Comparison of ENCODE assay signal across 25 cellular contexts in the genomic region with DNA sequence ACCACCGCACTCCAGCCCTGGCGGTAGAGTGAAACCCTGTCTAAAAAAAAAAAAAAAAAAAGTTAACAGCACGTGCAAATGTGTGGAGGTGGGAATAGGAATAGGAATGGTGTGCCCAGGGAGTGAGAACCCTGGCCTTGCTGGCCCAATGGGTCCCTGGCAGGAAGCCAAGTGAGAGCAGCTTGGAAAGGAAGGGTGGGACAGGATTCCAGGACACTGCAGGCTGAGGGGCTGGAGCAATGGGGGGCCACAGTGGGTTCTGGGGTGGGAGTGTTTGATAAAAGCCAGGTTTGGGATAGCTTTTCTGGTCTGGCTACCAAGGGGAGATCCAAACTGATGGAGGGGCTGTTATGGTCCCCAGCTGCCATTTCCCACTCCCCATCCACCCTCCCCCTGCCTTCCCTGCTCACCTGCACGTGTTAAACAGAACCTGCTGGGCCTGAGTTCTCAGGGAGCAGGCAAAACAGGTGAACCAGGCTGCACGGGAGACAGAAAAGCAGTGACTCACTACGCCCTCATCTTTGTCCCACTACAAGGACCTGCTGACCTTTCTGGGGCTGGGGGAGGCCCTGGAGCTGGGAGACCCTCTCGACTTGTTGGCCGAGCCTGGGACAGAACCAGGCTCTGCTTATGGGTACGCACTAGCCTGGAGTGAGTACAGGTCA. TPM values are rescaled to one million over a fixed set of nuclear protein-coding genes. Genes with fewer than 3 reads are reported as not detected.
"Had no signal": no experiment of that assay in that cellular context is flagged by ENCODE, and none has a peak within 500 bp of the region (broad histone marks: within the 10 kb centered on the region; RNA-seq: fewer than 3 reads in every experiment).

No MANE protein-coding gene starts in this region.

- DNase-seq: activated CD4-positive, alpha-beta T cell treated with anti-CD3 and anti-CD28 coated beads for 48 hours; activated CD4-positive, CD25-positive, alpha-beta regulatory T cell; activated CD8-positive, alpha-beta T cell treated with anti-CD3 and anti-CD28 coated beads, Interleukin-2, amount 10 ng/mL, durations not matched to agents 7 days and 5 days; activated effector memory CD4-positive, alpha-beta T cell treated with Interleukin-2 at 50 U/mL for 16 hours; activated naive CD4-positive, alpha-beta T cell treated with anti-CD3 and anti-CD28 coated beads, Interleukin-2, amount 50 U/mL, for 16 hours; activated T-cell treated with anti-CD3 and anti-CD28 coated beads, Interleukin-2, amount 50 U/mL, for 24 hours; cerebellar nuclear complex; effector memory CD4-positive, alpha-beta T cell; foreskin fibroblast; hypothalamus; nephron progenitor cell; psoas muscle; SK-N-SH; stimulated activated CD4-positive, alpha-beta T cell treated with anti-CD3 and anti-CD28 coated beads, Interleukin-15, amount 100 ng/mL, for 24 hours; stimulated activated CD4-positive, alpha-beta T cell treated with anti-CD3 and anti-CD28 coated beads, Interleukin-2, amount 100 ng/mL, for 48 hours; stomach; T1000 had no signal

- H3K4me1 Mint-ChIP-seq: mesothelial cell of epicardium, nephron progenitor cell had no signal

- ATAC-seq: activated CD8-positive, alpha-beta T cell treated with anti-CD3 and anti-CD28 coated beads, Interleukin-2, amount 10 ng/mL, durations not matched to agents 7 days and 5 days; left lobe of liver; psoas muscle had no signal

- H3K36me3 Mint-ChIP-seq: mesothelial cell of epicardium, type B pancreatic cell had no signal

- H3K27ac ChIP-seq: psoas muscle, stomach had no signal

- H3K27me3 Mint-ChIP-seq: activated T-cell treated with anti-CD3 and anti-CD28 coated beads, Interleukin-2, amount 50 U/mL, for 24 hours had no signal

- H3K27ac Mint-ChIP-seq: activated CD8-positive, alpha-beta T cell treated with anti-CD3 and anti-CD28 coated beads, Interleukin-2, amount 10 ng/mL, durations not matched to agents 7 days and 5 days; activated T-cell treated with anti-CD3 and anti-CD28 coated beads, Interleukin-2, amount 50 U/mL, for 24 hours; mesothelial cell of epicardium; nephron progenitor cell; type B pancreatic cell had no signal

- H3K4me3 Mint-ChIP-seq: activated CD8-positive, alpha-beta T cell treated with anti-CD3 and anti-CD28 coated beads, Interleukin-2, amount 10 ng/mL, durations not matched to agents 7 days and 5 days; activated T-cell treated with anti-CD3 and anti-CD28 coated beads, Interleukin-2, amount 50 U/mL, for 24 hours; mesothelial cell of epicardium; nephron progenitor cell; type B pancreatic cell had no signal

RNA-seq across cellular contexts. Expression of a gene that starts 3.3 kb away (rescaled TPM):
- total RNA-seq: activated CD8-positive, alpha-beta T cell treated with anti-CD3 and anti-CD28 coated beads, Interleukin-2, amount 10 ng/mL, durations not matched to agents 7 days and 5 days; bronchial epithelial cell; left lobe of liver; lung; mesothelial cell of epicardium; osteocyte; psoas muscle; right cardiac atrium; stomach; temporal lobe had no signal

RNA-seq across cellular contexts. Expression of a gene that starts 6.6 kb away (rescaled TPM):
- total RNA-seq: activated CD8-positive, alpha-beta T cell treated with anti-CD3 and anti-CD28 coated beads, Interleukin-2, amount 10 ng/mL, durations not matched to agents 7 days and 5 days; bronchial epithelial cell; mesothelial cell of epicardium; osteocyte; psoas muscle; right cardiac atrium; stomach; temporal lobe had no signal

RNA-seq across cellular contexts. Expression of a gene that starts 30.5 kb away (rescaled TPM):
- total RNA-seq: activated CD8-positive, alpha-beta T cell treated with anti-CD3 and anti-CD28 coated beads, Interleukin-2, amount 10 ng/mL, durations not matched to agents 7 days and 5 days; bronchial epithelial cell; left lobe of liver; lung; mesothelial cell of epicardium; osteocyte; psoas muscle; right cardiac atrium; stomach; temporal lobe had no signal

RNA-seq across cellular contexts. Expression of a gene that starts 52.8 kb away (rescaled TPM):
- total RNA-seq: activated CD8-positive, alpha-beta T cell treated with anti-CD3 and anti-CD28 coated beads, Interleukin-2, amount 10 ng/mL, durations not matched to agents 7 days and 5 days; bronchial epithelial cell; left lobe of liver; lung; mesothelial cell of epicardium; osteocyte; psoas muscle; right cardiac atrium; stomach; temporal lobe had no signal
